In the genomic region with DNA sequence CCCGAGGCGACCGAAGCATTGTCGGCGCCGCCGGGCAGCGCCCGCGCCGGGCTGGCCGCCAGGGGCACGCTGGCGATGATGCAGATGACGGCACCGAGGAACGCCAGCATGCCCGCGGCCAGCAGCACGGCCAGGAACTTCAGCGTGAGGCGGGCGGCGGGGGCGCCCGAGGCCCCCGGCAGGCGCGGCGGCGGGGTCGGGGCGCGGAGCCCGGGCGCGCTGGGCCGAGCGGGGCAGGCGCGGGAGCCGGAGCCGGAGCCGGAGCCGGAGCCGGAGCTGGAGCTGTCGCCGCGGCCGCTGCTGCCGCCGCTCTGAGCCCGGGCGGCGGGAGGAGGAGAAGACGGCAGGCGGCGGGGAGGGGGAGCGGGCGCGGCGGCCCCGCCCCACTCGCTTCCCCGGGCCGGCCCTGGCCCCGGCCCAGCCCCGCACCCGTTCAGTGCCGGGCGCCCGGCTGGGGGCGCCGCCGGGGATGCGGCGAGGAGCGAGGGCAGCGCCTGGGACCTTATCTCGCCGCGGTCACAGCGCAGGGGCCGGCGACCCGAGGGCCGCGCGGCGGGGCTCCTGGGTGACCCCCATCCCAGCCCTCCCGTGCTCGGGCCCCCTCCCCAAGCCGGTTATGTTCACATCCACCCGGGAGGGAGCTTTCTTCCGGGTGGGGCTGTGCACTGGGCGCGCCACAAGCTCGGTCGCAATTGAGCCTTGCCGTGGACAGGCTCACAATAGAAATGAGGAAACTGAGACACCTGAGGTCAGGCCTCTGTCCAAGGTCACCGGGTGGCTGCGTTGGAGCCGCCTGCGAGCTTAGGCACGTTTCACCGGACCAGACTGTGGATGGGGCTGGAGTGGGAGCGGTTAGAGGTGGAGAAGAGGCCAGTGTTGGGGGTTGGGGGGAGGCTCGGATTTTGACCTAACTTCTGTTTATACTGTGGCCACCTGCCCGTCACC, we compare ENCODE assay signal across 8 cellular contexts. TPM values are rescaled to one million over a fixed set of nuclear protein-coding genes. Genes with fewer than 3 reads are reported as not detected.
A peak's percentile ranks its signal among the peaks of the same experiment; 100 is the strongest.
DNase-seq lines count a peak whose midpoint lies in the region; ATAC-seq and TF ChIP-seq lines count a peak whose summit lies in the region.

TSS of gene NPTXR (minus strand) at position 313 of the 945 bp plus-strand sequence.

- H3K27me3 ChIP-seq in body of pancreas, result no peaks in the 10 kb centered on the region

- H3K27ac ChIP-seq in body of pancreas, result peak within 1 kb of the TSS; percentile 53 to 80 (median 67)

- H3K36me3 ChIP-seq in body of pancreas (replicated peaks in 1 of 2; ENCODE audit: insufficient read depth in 1 of 2, low read depth in 2 of 2), result no peaks in the 10 kb centered on the region

- peak in 2 of 3 donors; percentile 33 to 34 for TF ChIP-seq POLR2A in body of pancreas (IDR thresholded peaks at IDR 0.05)

- intact Hi-C loops in body of pancreas (cut with DNase I), result no loop called here

- TF ChIP-seq CTCF in AG10803 (conservative IDR thresholded peaks at IDR 0.05; ENCODE audit: low read length) (no peak), HFFc6 (IDR thresholded peaks at IDR 0.05) (no peak), body of pancreas (IDR thresholded peaks at IDR 0.05) (peak in 1 of 7 experiments; percentile 29), retinal pigment epithelial cell (conservative IDR thresholded peaks at IDR 0.05; ENCODE audit: low read depth, low read length) (no peak)

- no peak within 1 kb of the TSS for H3K27ac Mint-ChIP-seq in HFFc6

- H3K4me3 ChIP-seq in AG10803 (ENCODE audit: low read length) (peak within 1 kb of the TSS; percentile 26), body of pancreas (peak within 1 kb of the TSS in 1 of 2 donors; percentile 42), retinal pigment epithelial cell (ENCODE audit: low read length) (peak within 1 kb of the TSS; percentile 27)

- ATAC-seq in body of pancreas, result peak; percentile 84
- ATAC-seq in GM21381 (IDR thresholded peaks at IDR 0.05; ENCODE audit: unreplicated experiment), result no peak
- no peak for ATAC-seq in GM18498 (IDR thresholded peaks at IDR 0.05; ENCODE audit: unreplicated experiment)

- peaks cover 42% of the 10 kb centered on the region for H3K27me3 Mint-ChIP-seq in HFFc6 (ENCODE audit: insufficient read depth)

- peaks cover 32% of the 10 kb centered on the region for H3K4me1 ChIP-seq in body of pancreas

- H3K4me1 Mint-ChIP-seq in HFFc6 (ENCODE audit: low read depth), result peaks cover 5% of the 10 kb centered on the region; the same call in 1 of the 2 replicates

- peak; percentile 28 for DNase-seq in AG10803 (ENCODE audit: low read depth)
- peak; percentile 13 for DNase-seq in HFFc6
- peak; percentile 46 for DNase-seq in SW480 (ENCODE audit: low spot score)
- DNase-seq in body of pancreas, result peak; percentile 72 to 79 (median 76)
- DNase-seq in hypothalamus (lab: John Stamatoyannopoulos, UW), result peak in 39 of 51 donors; percentile 8 to 83 (median 62)
- peak; percentile 13 for DNase-seq in retinal pigment epithelial cell (ENCODE audit: low read depth)

- H3K9me3 Mint-ChIP-seq in HFFc6, result no peaks in the 10 kb centered on the region

- H3K9me3 ChIP-seq in body of pancreas, result no peaks in the 10 kb centered on the region

- WGBS in body of pancreas, 2 donors, result 2 to 3% methylated on average over 43 to 52 of the region's 109 CpGs

- no peaks in the 10 kb centered on the region for H3K36me3 Mint-ChIP-seq in HFFc6 (ENCODE audit: low read depth)

- peak within 1 kb of the TSS; percentile 61 for H3K4me3 Mint-ChIP-seq in HFFc6

RNA-seq across cellular contexts. Expression of gene NPTXR, which starts in this region (rescaled TPM):
- 1 to 10 TPM; 1.4 to 5.4 (median 1.6) TPM for total RNA-seq in HFFc6 (2021; fragmentation: NEBNext Ultra II Directional; extraction: Animal tissue kit (Norgen Biotek cat#: 25700))
- 10 to 100 TPM in 1 of 2 donors, 1 to 10 TPM in 1; 6.0 to 10.5 TPM for total RNA-seq in body of pancreas

Comparison
In these comparisons a context has a peak if more than half of its experiments do, and no peak if none do; other contexts are left out.
1. DNase-seq: peak in every context shown above with its lines; median percentile 76 in body of pancreas; 62 in hypothalamus; 46 in SW480; 28 in AG10803; 13 in HFFc6; 13 in retinal pigment epithelial cell.